ENCODE assay signal across 19 cellular contexts in genomic region chr9:13145340-13145739, GRCh38.
A peak's percentile ranks its signal among the peaks of the same experiment; 100 is the strongest.
DNase-seq lines count a peak whose midpoint lies in the region; TF ChIP-seq lines count a peak whose summit lies in the region.
"Had no signal": no experiment of that assay in that cellular context is flagged by ENCODE, and none has a peak within 500 bp of the region (broad histone marks: within the 10 kb centered on the region; RNA-seq: fewer than 3 reads in every experiment).

No MANE protein-coding gene starts in this region.

- no peak for TF ChIP-seq POLR2A in ovary (IDR thresholded peaks at IDR 0.05)

- H2BK12ac ChIP-seq in trophoblast cell (ENCODE audit: low read length), result no peak overlapping the region

- no peak overlapping the region for H3K18ac ChIP-seq in trophoblast cell (ENCODE audit: low read length)

- no peak overlapping the region for H3K14ac ChIP-seq in trophoblast cell (ENCODE audit: low read length)

- no peak overlapping the region for H3K9ac ChIP-seq in trophoblast cell (ENCODE audit: low read length)

- H3K4me3 Mint-ChIP-seq in brain, result no peak overlapping the region
- H3K4me3 Mint-ChIP-seq: CD8-positive, alpha-beta T cell had no signal

- H3K4me3 ChIP-seq in trophoblast cell (ENCODE audit: low read depth, low read length) (no peak overlapping the region), ovary (no peak overlapping the region)
- H3K4me3 ChIP-seq: SJSA1 had no signal

- H3K4me1 ChIP-seq in trophoblast cell (ENCODE audit: control insufficient read depth in 1 of 2, insufficient read depth in 2 of 2, low read length in 2 of 2) (peaks cover 2 to 6% of the 10 kb centered on the region in 2 experiments), ovary (ENCODE audit: insufficient read depth) (no peaks in the 10 kb centered on the region)

- H2AFZ ChIP-seq in trophoblast cell (ENCODE audit: insufficient read depth, low read length, poor library complexity), result no peak overlapping the region

- H3K36me3 Mint-ChIP-seq in brain, result peaks cover 27% of the 10 kb centered on the region
- H3K36me3 Mint-ChIP-seq: CD8-positive, alpha-beta T cell had no signal

- no peak overlapping the region for H4K8ac ChIP-seq in trophoblast cell (ENCODE audit: low read depth, low read length)

- H3K36me3 ChIP-seq in trophoblast cell (ENCODE audit: control insufficient read depth in 1 of 2, insufficient read depth in 2 of 2, low read length in 2 of 2), result peaks cover 0 to 4% of the 10 kb centered on the region in 2 experiments
- H3K36me3 ChIP-seq in ovary, result no peaks in the 10 kb centered on the region
- H3K36me3 ChIP-seq: SJSA1 had no signal

- peak; percentile 28 for DNase-seq in NCI-H1105 treated with DMSO at 0.1 percent for 48 hours (lab: John Stamatoyannopoulos, UW)
- DNase-seq in NCI-H1105 (lab: John Stamatoyannopoulos, UW), result no peak
- DNase-seq in trophoblast cell, result peak in 1 of 2 donors; percentile 10
- no peak for DNase-seq in NCI-H2196 (lab: John Stamatoyannopoulos, UW; ENCODE audit: unreplicated experiment)
- no peak for DNase-seq in ovary
- no peak for DNase-seq in foreskin melanocyte
- DNase-seq in NCI-H2171 (lab: John Stamatoyannopoulos, UW), result no peak
- DNase-seq: AML-193; C1 segment of cervical spinal cord; CD8-positive, alpha-beta T cell; KG1; NCI-H1092; NCI-H146; NCI-H2029 treated with DMSO at 0.1 percent for 48 hours; NCI-H524 treated with DMSO at 0.1 percent for 48 hours; NCI-H82 had no signal

- H2BK120ac ChIP-seq in trophoblast cell (ENCODE audit: insufficient read depth, low read length, poor library complexity), result no peak overlapping the region

- peak overlapping the region; percentile 34 for H3K27ac ChIP-seq in trophoblast cell (ENCODE audit: low read depth, low read length)
- H3K27ac ChIP-seq in ovary, result no peak overlapping the region
- H3K27ac ChIP-seq: 22Rv1, SJSA1 had no signal

- no peak overlapping the region for H2AK5ac ChIP-seq in trophoblast cell (ENCODE audit: low read length)

- H3K4ac ChIP-seq in trophoblast cell (ENCODE audit: low read depth, low read length), result no peak overlapping the region

- TF ChIP-seq EP300 in ovary (IDR thresholded peaks at IDR 0.05), result no peak

- no peak overlapping the region for H2BK5ac ChIP-seq in trophoblast cell (ENCODE audit: low read depth, low read length, poor library complexity)

- H3K4me1 Mint-ChIP-seq in brain, result peaks cover 68% of the 10 kb centered on the region

- intact Hi-C loops in ovary (cut with DNase I), result no loop called here

- H3K27ac Mint-ChIP-seq in brain, result peak overlapping the region in 4 of 5 experiments; percentile 37 to 92 (median 74)
- H3K27ac Mint-ChIP-seq: CD8-positive, alpha-beta T cell had no signal

- H3K4me2 ChIP-seq in trophoblast cell (ENCODE audit: low read length), result peak overlapping the region; percentile 30

- H3K79me2 ChIP-seq in trophoblast cell (ENCODE audit: control insufficient read depth, insufficient read depth, low read length, poor library complexity), result no peaks in the 10 kb centered on the region

- no peak overlapping the region for H3K23ac ChIP-seq in trophoblast cell (ENCODE audit: low read length)

- TF ChIP-seq CTCF in brain (conservative IDR thresholded peaks at IDR 0.05) (no peak), ovary (IDR thresholded peaks at IDR 0.05) (no peak)

- H4K91ac ChIP-seq in trophoblast cell (ENCODE audit: low read depth, low read length), result no peak overlapping the region

- H3K79me1 ChIP-seq in trophoblast cell (ENCODE audit: low read length), result peaks cover 6% of the 10 kb centered on the region

- no peaks in the 10 kb centered on the region for H3K27me3 Mint-ChIP-seq in brain

- no peak overlapping the region for H4K12ac ChIP-seq in trophoblast cell (ENCODE audit: low read depth, low read length)

- H3K27me3 ChIP-seq in trophoblast cell (ENCODE audit: insufficient read depth, low read length) (no peaks in the 10 kb centered on the region), ovary (no peaks in the 10 kb centered on the region)
- H3K27me3 ChIP-seq: SJSA1 had no signal

- H3K9me3 ChIP-seq in trophoblast cell (ENCODE audit: insufficient read depth, low read depth, low read length) (no peaks in the 10 kb centered on the region), ovary (no peaks in the 10 kb centered on the region)
- H3K9me3 ChIP-seq: SJSA1 had no signal

- no peaks in the 10 kb centered on the region for H3K9me3 Mint-ChIP-seq in brain
